ENCODE assay signal across 15 cellular contexts in genomic region chr7:124429923-124430322, GRCh38.
A peak's percentile ranks its signal among the peaks of the same experiment; 100 is the strongest.
DNase-seq lines count a peak whose midpoint lies in the region; ATAC-seq, FAIRE-seq and TF ChIP-seq lines count a peak whose summit lies in the region.
"Had no signal": no experiment of that assay in that cellular context is flagged by ENCODE, and none has a peak within 500 bp of the region (broad histone marks: within the 10 kb centered on the region; RNA-seq: fewer than 3 reads in every experiment).

No MANE protein-coding gene starts in this region.

- no peak overlapping the region for H2AK5ac ChIP-seq in H9 (ENCODE audit: insufficient read length, low read length)

- no peak overlapping the region for H2BK12ac ChIP-seq in H9 (ENCODE audit: insufficient read length, low read depth, low read length)

- no peak overlapping the region for H2BK15ac ChIP-seq in H9 (ENCODE audit: low read depth, low read length)

- no peak overlapping the region for H3K56ac ChIP-seq in H9 (ENCODE audit: insufficient read length, low read depth, low read length)

- H3K18ac ChIP-seq in H9 (ENCODE audit: insufficient read length, low read depth, low read length) = no peak overlapping the region

- no peak overlapping the region for H3T11ph ChIP-seq in H9 (ENCODE audit: low read length)

- H3K4ac ChIP-seq in H9 (ENCODE audit: low read depth, low read length) = no peak overlapping the region

- no peak overlapping the region for H2BK120ac ChIP-seq in H9 (ENCODE audit: low read depth, low read length, poor library complexity, severe bottlenecking)

- ATAC-seq in right lobe of liver (peak; percentile 41 to 72 (median 54)), HepG2 (no peak), GM18858 (IDR thresholded peaks at IDR 0.05; ENCODE audit: unreplicated experiment) (no peak)
- ATAC-seq: A549, GM12878 had no signal

- H4K5ac ChIP-seq in H9 (ENCODE audit: insufficient read length, low read depth, low read length) = no peak overlapping the region

- no peaks in the 10 kb centered on the region for H3K79me2 ChIP-seq in HepG2 (ENCODE audit: insufficient read depth, low read length)
- H3K79me2 ChIP-seq in H9 (ENCODE audit: insufficient read depth, low read length) = no peaks in the 10 kb centered on the region

- TF ChIP-seq CTCF in right lobe of liver (IDR thresholded peaks at IDR 0.05) (no peak), HepG2 (CRISPR knock-in tag; IDR thresholded peaks at IDR 0.05) (no peak), H9 (conservative IDR thresholded peaks at IDR 0.05) (no peak)

- H3K14ac ChIP-seq in H9 (ENCODE audit: insufficient read depth, low read length) = no peak overlapping the region

- no peak for TF ChIP-seq RAD21 in HepG2 (CRISPR knock-in tag; IDR thresholded peaks at IDR 0.05)

- DNase-seq in right lobe of liver = peak in 1 of 3 donors; percentile 47
- DNase-seq in HepG2 (ENCODE audit: low spot score) = no peak
- DNase-seq in HT-29 (ENCODE audit: low spot score) = peak; percentile 17
- DNase-seq in NCI-H69 (lab: John Stamatoyannopoulos, UW) = peak; percentile 80
- DNase-seq in H9 = no peak
- no peak for DNase-seq in activated T-cell treated with anti-CD3 and anti-CD28 coated beads, Interleukin-2, amount 50 U/mL, for 24 hours
- DNase-seq: CD8-positive, alpha-beta memory T cell; DMS79; GM23248 had no signal

- H3K9ac ChIP-seq in HepG2 (ENCODE audit: insufficient read depth, low read depth, low read length) (no peak overlapping the region), H9 (ENCODE audit: extremely low read depth, insufficient read length, low read length) (no peak overlapping the region)
- H3K9ac ChIP-seq: GM23248 had no signal

- intact Hi-C loops in right lobe of liver (cut with DNase I) (no loop called here), HepG2 (cut with micrococcal nuclease; ENCODE audit: unreplicated experiment) (no loop called here)

- no peaks in the 10 kb centered on the region for H3K36me3 Mint-ChIP-seq in H9 (ENCODE audit: insufficient read depth in 1 of 3, low read depth in 3 of 3)
- no peaks in the 10 kb centered on the region for H3K36me3 Mint-ChIP-seq in activated T-cell treated with anti-CD3 and anti-CD28 coated beads, Interleukin-2, amount 50 U/mL, for 24 hours (ENCODE audit: low read depth)
- H3K36me3 Mint-ChIP-seq: CD14-positive monocyte; CD8-positive, alpha-beta memory T cell had no signal

- H3K23me2 ChIP-seq in H9 (ENCODE audit: insufficient read length, low read depth, low read length, poor library complexity, severe bottlenecking) = no peaks in the 10 kb centered on the region

- CTCF ChIA-PET in HepG2 (lab: Yijun Ruan, JAX; ENCODE audit: low intra/inter-chr PET ratio, low total read pairs) = no interaction called here

- 61% methylated on average over 4 of the region's 4 CpGs for WGBS in right lobe of liver (ENCODE audit: insufficient coverage, low coverage, low lambda C conversion rate, missing lambda C conversion rate)
- 9% methylated on average over 4 of the region's 4 CpGs for WGBS in HepG2 (ENCODE audit: low lambda C conversion rate)
- no CpG with 5 or more reads among the region's 4 CpGs for WGBS in H9 (ENCODE audit: extremely low coverage, insufficient read length, low lambda C conversion rate)

- TF ChIP-seq EP300 in HepG2 (IDR thresholded peaks at IDR 0.05; ENCODE audit: low read depth in 2 of 2, low read length in 2 of 2) = no peak
- no peak for TF ChIP-seq EP300 in HepG2 (CRISPR knock-in tag; IDR thresholded peaks at IDR 0.05; ENCODE audit: borderline replicate concordance)

- H3K27me3 ChIP-seq in right lobe of liver = no peaks in the 10 kb centered on the region
- no peaks in the 10 kb centered on the region for H3K27me3 ChIP-seq in HepG2 (ENCODE audit: control insufficient read depth in 1 of 2, insufficient read depth in 2 of 2, low read length in 2 of 2)
- no peaks in the 10 kb centered on the region for H3K27me3 ChIP-seq in H9 (ENCODE audit: insufficient read depth, low read length)

- peaks cover 0 to 6% (median 0%) of the 10 kb centered on the region in 4 donors for H3K4me1 ChIP-seq in right lobe of liver
- H3K4me1 ChIP-seq in HepG2 (ENCODE audit: insufficient read depth, low read length) = no peaks in the 10 kb centered on the region
- H3K4me1 ChIP-seq in H9 (ENCODE audit: insufficient read depth, low read length) = no peaks in the 10 kb centered on the region
- H3K4me1 ChIP-seq: A549 had no signal

- H3K36me3 ChIP-seq in right lobe of liver (no peaks in the 10 kb centered on the region), HepG2 (replicated peaks in 1 of 2; ENCODE audit: control insufficient read depth in 1 of 2, insufficient read depth in 2 of 2, low read length in 2 of 2) (no peaks in the 10 kb centered on the region)

- no peak overlapping the region for H3K27ac Mint-ChIP-seq in H9
- no peak overlapping the region for H3K27ac Mint-ChIP-seq in activated T-cell treated with anti-CD3 and anti-CD28 coated beads, Interleukin-2, amount 50 U/mL, for 24 hours
- H3K27ac Mint-ChIP-seq: CD14-positive monocyte; CD8-positive, alpha-beta memory T cell had no signal

- H3K27ac ChIP-seq in right lobe of liver = no peak overlapping the region
- no peak overlapping the region for H3K27ac ChIP-seq in HepG2 (ENCODE audit: extremely low read length, insufficient read depth, low read length)
- H3K27ac ChIP-seq in H9 (ENCODE audit: insufficient read length, low read depth, low read length) = no peak overlapping the region
- H3K27ac ChIP-seq: A549, GM23248 had no signal

- H2AFZ ChIP-seq in HepG2 (ENCODE audit: low read length) = no peak overlapping the region
- no peak overlapping the region for H2AFZ ChIP-seq in H9 (ENCODE audit: low read length)
- H2AFZ ChIP-seq: GM23248 had no signal

- no peaks in the 10 kb centered on the region for H3K27me3 Mint-ChIP-seq in H9 (ENCODE audit: low read depth)
- no peaks in the 10 kb centered on the region for H3K27me3 Mint-ChIP-seq in activated T-cell treated with anti-CD3 and anti-CD28 coated beads, Interleukin-2, amount 50 U/mL, for 24 hours
- H3K27me3 Mint-ChIP-seq: CD8-positive, alpha-beta memory T cell had no signal

- H3K9me3 ChIP-seq in right lobe of liver (no peaks in the 10 kb centered on the region), HepG2 (ENCODE audit: low read length) (no peaks in the 10 kb centered on the region), H9 (ENCODE audit: control insufficient read depth, low read depth, low read length) (no peaks in the 10 kb centered on the region)
- H3K9me3 ChIP-seq: A549 had no signal

- H4K8ac ChIP-seq in H9 (replicated peaks; ENCODE audit: insufficient read length, low read depth, low read length) = no peak overlapping the region

- no peaks in the 10 kb centered on the region for H3K9me3 Mint-ChIP-seq in H9
- peaks cover 5% of the 10 kb centered on the region for H3K9me3 Mint-ChIP-seq in activated T-cell treated with anti-CD3 and anti-CD28 coated beads, Interleukin-2, amount 50 U/mL, for 24 hours

- H3K4me3 Mint-ChIP-seq in H9 = no peak overlapping the region
- no peak overlapping the region for H3K4me3 Mint-ChIP-seq in activated T-cell treated with anti-CD3 and anti-CD28 coated beads, Interleukin-2, amount 50 U/mL, for 24 hours
- H3K4me3 Mint-ChIP-seq: CD14-positive monocyte; CD8-positive, alpha-beta memory T cell had no signal

- TF ChIP-seq POLR2A in right lobe of liver (IDR thresholded peaks at IDR 0.05) (no peak), HepG2 (IDR thresholded peaks at IDR 0.05; ENCODE audit: insufficient read depth in 1 of 2, low read depth in 2 of 2, low read length in 2 of 2) (no peak)

- in situ Hi-C loops in HepG2 (cut with HindIII; ENCODE audit: extremely low pct_ligation_motif_present, low pct_unique_long_range_greater_than_20kb) = no loop called here

- H3K4me3 ChIP-seq in right lobe of liver (no peak overlapping the region), HepG2 (replicated peaks in 1 of 3; ENCODE audit: insufficient read depth in 1 of 3, low read depth in 2 of 3, low read length in 3 of 3) (no peak overlapping the region)
- H3K4me3 ChIP-seq: A549, GM12878, GM23248 had no signal

- H4K91ac ChIP-seq in H9 (ENCODE audit: insufficient read length, low read depth, low read length) = no peak overlapping the region

- no peak overlapping the region for H2BK20ac ChIP-seq in H9 (ENCODE audit: low read depth, low read length, poor library complexity, severe bottlenecking)

- H3K4me1 Mint-ChIP-seq in H9 = no peaks in the 10 kb centered on the region
- H3K4me1 Mint-ChIP-seq in activated T-cell treated with anti-CD3 and anti-CD28 coated beads, Interleukin-2, amount 50 U/mL, for 24 hours (ENCODE audit: low read depth) = no peaks in the 10 kb centered on the region
- H3K4me1 Mint-ChIP-seq: CD14-positive monocyte; CD8-positive, alpha-beta memory T cell had no signal

- H3K79me1 ChIP-seq in H9 (ENCODE audit: insufficient read depth, low read depth, low read length, poor library complexity, severe bottlenecking) = no peaks in the 10 kb centered on the region

- H3K4me2 ChIP-seq in HepG2 (ENCODE audit: low read depth, low read length) = no peak overlapping the region
- H3K4me2 ChIP-seq in H9 (ENCODE audit: insufficient read depth, insufficient read length, low read length) = no peak overlapping the region
- H3K4me2 ChIP-seq: A549 had no signal

- H4K20me1 ChIP-seq in HepG2 (ENCODE audit: insufficient read depth, low read length) (no peaks in the 10 kb centered on the region), H9 (ENCODE audit: control insufficient read depth, insufficient read depth, insufficient read length) (no peaks in the 10 kb centered on the region)

- POLR2A ChIA-PET in HepG2 (lab: Yijun Ruan, JAX) = no interaction called here

- BruUV-seq in HepG2 (replicated peaks; lab: Mats Ljungman, UMichigan) = no TSS peak

- FAIRE-seq in HepG2 (lab: Jason Lieb, UNC) = no peak
- FAIRE-seq: A549, GM12878, GM18507, H54 had no signal

- H2BK5ac ChIP-seq in H9 (ENCODE audit: insufficient read length, low read length) = no peak overlapping the region

- H3K23ac ChIP-seq in H9 (ENCODE audit: insufficient read length, low read depth, low read length) = no peak overlapping the region

TF ChIP-seq in HepG2, 621 proteins besides CTCF, POLR2A, EP300 and RAD21 (continues in another document):
- TF ChIP-seq DMAP1 (CRISPR knock-in tag; IDR thresholded peaks at IDR 0.05) = no peak
- TF ChIP-seq NFKBIZ (CRISPR knock-in tag; IDR thresholded peaks at IDR 0.05) = no peak
- TF ChIP-seq CEBPG (CRISPR knock-in tag; IDR thresholded peaks at IDR 0.05) = no peak
- no peak for TF ChIP-seq PHF20 (CRISPR knock-in tag; IDR thresholded peaks at IDR 0.05)
- no peak for TF ChIP-seq PAX8 (CRISPR knock-in tag; IDR thresholded peaks at IDR 0.05; ENCODE audit: borderline replicate concordance)
- no peak for TF ChIP-seq CREB1 (IDR thresholded peaks at IDR 0.05)
- TF ChIP-seq CREB1 (CRISPR knock-in tag; IDR thresholded peaks at IDR 0.05) = no peak
- TF ChIP-seq KLF15 (CRISPR knock-in tag; IDR thresholded peaks at IDR 0.05; ENCODE audit: borderline replicate concordance) = no peak

Comparison
In these comparisons a context has a peak if more than half of its experiments do, and no peak if none do; other contexts are left out.
1. ATAC-seq: peak in right lobe of liver (4 of 4); none in HepG2 (single experiment) and GM18858 (single experiment).
2. DNase-seq: peak in HT-29 (single experiment) and NCI-H69 (single experiment); none in HepG2 (single experiment), H9 (single experiment) and activated T-cell treated with anti-CD3 and anti-CD28 coated beads, Interleukin-2, amount 50 U/mL, for 24 hours (single experiment).